1 cellular context compared by ENCODE assay signal in the genomic region with DNA sequence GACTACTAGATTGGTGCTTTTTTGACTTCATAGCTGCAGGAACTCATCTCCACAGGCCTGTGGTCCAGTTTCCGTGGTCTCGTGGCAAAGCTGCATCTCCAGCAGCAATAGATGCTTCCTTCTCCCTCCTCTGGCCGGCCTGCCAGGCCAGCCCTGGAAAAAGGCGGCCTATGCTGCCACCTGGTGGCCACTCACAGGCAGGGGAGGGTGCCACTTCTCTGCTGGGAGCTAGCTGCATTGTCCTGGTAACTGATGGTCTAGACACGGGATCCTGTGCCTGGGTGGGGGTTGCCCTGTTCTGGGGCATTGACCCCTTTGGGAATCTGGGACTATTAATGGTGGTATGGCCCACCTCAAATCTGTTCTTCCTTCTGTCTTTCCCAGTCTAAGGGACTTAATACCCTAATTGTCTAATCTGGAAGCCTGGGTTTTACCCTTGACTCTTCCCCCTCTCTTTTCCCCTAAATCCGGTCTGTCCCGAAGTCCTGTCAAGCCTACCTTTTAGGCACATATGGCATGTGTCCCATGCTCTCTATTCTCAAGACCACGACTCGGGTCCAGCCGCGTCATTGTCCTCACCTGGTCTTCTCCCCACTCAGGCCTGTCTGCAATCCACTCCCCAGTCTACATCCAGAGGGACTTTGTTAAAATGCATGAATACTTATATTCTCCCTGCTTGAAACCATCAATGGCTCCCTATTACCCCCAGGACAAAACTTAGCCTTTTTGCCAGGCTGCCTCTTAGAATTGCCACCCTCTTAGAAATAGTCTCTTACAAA.
A peak's percentile ranks its signal among the peaks of the same experiment; 100 is the strongest.
TF ChIP-seq lines count a peak whose summit lies in the region.

No MANE protein-coding gene starts in this region.

TF ChIP-seq in HepG2, 621 proteins besides CTCF, POLR2A, EP300 and RAD21 (continued from another document and continues in another):
- TF ChIP-seq, protein P1, sequence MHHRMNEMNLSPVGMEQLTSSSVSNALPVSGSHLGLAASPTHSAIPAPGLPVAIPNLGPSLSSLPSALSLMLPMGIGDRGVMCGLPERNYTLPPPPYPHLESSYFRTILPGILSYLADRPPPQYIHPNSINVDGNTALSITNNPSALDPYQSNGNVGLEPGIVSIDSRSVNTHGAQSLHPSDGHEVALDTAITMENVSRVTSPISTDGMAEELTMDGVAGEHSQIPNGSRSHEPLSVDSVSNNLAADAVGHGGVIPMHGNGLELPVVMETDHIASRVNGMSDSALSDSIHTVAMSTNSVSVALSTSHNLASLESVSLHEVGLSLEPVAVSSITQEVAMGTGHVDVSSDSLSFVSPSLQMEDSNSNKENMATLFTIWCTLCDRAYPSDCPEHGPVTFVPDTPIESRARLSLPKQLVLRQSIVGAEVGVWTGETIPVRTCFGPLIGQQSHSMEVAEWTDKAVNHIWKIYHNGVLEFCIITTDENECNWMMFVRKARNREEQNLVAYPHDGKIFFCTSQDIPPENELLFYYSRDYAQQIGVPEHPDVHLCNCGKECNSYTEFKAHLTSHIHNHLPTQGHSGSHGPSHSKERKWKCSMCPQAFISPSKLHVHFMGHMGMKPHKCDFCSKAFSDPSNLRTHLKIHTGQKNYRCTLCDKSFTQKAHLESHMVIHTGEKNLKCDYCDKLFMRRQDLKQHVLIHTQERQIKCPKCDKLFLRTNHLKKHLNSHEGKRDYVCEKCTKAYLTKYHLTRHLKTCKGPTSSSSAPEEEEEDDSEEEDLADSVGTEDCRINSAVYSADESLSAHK (CRISPR knock-in tag; IDR thresholded peaks at IDR 0.05; ENCODE audit: borderline replicate concordance), result no peak
- no peak for TF ChIP-seq MAFG (CRISPR knock-in tag; IDR thresholded peaks at IDR 0.05)
- TF ChIP-seq MYC (CRISPR knock-in tag; IDR thresholded peaks at IDR 0.05; ENCODE audit: borderline replicate concordance), result no peak
- TF ChIP-seq, protein P2, sequence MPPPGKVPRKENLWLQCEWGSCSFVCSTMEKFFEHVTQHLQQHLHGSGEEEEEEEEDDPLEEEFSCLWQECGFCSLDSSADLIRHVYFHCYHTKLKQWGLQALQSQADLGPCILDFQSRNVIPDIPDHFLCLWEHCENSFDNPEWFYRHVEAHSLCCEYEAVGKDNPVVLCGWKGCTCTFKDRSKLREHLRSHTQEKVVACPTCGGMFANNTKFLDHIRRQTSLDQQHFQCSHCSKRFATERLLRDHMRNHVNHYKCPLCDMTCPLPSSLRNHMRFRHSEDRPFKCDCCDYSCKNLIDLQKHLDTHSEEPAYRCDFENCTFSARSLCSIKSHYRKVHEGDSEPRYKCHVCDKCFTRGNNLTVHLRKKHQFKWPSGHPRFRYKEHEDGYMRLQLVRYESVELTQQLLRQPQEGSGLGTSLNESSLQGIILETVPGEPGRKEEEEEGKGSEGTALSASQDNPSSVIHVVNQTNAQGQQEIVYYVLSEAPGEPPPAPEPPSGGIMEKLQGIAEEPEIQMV (CRISPR knock-in tag; IDR thresholded peaks at IDR 0.05; ENCODE audit: low read depth), result peak; percentile 58; the same call in 1 of the 2 replicates
- TF ChIP-seq ZBTB7B (CRISPR knock-in tag; IDR thresholded peaks at IDR 0.05), result no peak
- no peak for TF ChIP-seq U2AF2 (IDR thresholded peaks at IDR 0.05; ENCODE audit: low read depth, low read length)
- no peak for TF ChIP-seq ZNF75D (CRISPR knock-in tag; IDR thresholded peaks at IDR 0.05; ENCODE audit: borderline replicate concordance)
- peak; percentile 31; the same call in 1 of the 2 replicates for TF ChIP-seq ZNF772 (CRISPR knock-in tag; IDR thresholded peaks at IDR 0.05)
- TF ChIP-seq PCBP2 (optimal IDR thresholded peaks at IDR 0.05; ENCODE audit: low read depth, low read length, poor library complexity, severe bottlenecking), result no peak
- TF ChIP-seq, protein P3, sequence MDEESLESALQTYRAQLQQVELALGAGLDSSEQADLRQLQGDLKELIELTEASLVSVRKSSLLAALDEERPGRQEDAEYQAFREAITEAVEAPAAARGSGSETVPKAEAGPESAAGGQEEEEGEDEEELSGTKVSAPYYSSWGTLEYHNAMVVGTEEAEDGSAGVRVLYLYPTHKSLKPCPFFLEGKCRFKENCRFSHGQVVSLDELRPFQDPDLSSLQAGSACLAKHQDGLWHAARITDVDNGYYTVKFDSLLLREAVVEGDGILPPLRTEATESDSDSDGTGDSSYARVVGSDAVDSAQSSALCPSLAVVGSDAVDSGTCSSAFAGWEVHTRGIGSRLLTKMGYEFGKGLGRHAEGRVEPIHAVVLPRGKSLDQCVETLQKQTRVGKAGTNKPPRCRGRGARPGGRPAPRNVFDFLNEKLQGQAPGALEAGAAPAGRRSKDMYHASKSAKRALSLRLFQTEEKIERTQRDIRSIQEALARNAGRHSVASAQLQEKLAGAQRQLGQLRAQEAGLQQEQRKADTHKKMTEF (CRISPR knock-in tag; IDR thresholded peaks at IDR 0.05), result no peak
- no peak for TF ChIP-seq ZNF33B (CRISPR knock-in tag; IDR thresholded peaks at IDR 0.05)
- TF ChIP-seq, protein P4, sequence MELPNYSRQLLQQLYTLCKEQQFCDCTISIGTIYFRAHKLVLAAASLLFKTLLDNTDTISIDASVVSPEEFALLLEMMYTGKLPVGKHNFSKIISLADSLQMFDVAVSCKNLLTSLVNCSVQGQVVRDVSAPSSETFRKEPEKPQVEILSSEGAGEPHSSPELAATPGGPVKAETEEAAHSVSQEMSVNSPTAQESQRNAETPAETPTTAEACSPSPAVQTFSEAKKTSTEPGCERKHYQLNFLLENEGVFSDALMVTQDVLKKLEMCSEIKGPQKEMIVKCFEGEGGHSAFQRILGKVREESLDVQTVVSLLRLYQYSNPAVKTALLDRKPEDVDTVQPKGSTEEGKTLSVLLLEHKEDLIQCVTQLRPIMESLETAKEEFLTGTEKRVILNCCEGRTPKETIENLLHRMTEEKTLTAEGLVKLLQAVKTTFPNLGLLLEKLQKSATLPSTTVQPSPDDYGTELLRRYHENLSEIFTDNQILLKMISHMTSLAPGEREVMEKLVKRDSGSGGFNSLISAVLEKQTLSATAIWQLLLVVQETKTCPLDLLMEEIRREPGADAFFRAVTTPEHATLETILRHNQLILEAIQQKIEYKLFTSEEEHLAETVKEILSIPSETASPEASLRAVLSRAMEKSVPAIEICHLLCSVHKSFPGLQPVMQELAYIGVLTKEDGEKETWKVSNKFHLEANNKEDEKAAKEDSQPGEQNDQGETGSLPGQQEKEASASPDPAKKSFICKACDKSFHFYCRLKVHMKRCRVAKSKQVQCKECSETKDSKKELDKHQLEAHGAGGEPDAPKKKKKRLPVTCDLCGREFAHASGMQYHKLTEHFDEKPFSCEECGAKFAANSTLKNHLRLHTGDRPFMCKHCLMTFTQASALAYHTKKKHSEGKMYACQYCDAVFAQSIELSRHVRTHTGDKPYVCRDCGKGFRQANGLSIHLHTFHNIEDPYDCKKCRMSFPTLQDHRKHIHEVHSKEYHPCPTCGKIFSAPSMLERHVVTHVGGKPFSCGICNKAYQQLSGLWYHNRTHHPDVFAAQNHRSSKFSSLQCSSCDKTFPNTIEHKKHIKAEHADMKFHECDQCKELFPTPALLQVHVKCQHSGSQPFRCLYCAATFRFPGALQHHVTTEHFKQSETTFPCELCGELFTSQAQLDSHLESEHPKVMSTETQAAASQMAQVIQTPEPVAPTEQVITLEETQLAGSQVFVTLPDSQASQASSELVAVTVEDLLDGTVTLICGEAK (IDR thresholded peaks at IDR 0.05), result no peak
- TF ChIP-seq, protein P4 (CRISPR knock-in tag; IDR thresholded peaks at IDR 0.05), result no peak
- TF ChIP-seq MXD4 (CRISPR knock-in tag; IDR thresholded peaks at IDR 0.05), result no peak
- no peak for TF ChIP-seq ZNF724P (CRISPR knock-in tag; IDR thresholded peaks at IDR 0.05; ENCODE audit: borderline replicate concordance)
- TF ChIP-seq U2AF1 (optimal IDR thresholded peaks at IDR 0.05; ENCODE audit: low read depth, low read length), result no peak
- 0 out of 2 replicates have a peak, but pooled peaks have one; percentile 44 for TF ChIP-seq ELF3 (CRISPR knock-in tag; IDR thresholded peaks at IDR 0.05)
- TF ChIP-seq, protein P5, sequence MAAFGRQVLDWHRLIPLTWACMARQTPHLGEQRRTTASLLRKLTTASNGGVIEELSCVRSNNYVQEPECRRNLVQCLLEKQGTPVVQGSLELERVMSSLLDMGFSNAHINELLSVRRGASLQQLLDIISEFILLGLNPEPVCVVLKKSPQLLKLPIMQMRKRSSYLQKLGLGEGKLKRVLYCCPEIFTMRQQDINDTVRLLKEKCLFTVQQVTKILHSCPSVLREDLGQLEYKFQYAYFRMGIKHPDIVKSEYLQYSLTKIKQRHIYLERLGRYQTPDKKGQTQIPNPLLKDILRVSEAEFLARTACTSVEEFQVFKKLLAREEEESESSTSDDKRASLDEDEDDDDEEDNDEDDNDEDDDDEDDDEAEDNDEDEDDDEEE (CRISPR knock-in tag; IDR thresholded peaks at IDR 0.05), result no peak
- TF ChIP-seq ZNF331 (CRISPR knock-in tag; IDR thresholded peaks at IDR 0.05), result peak; percentile 20; the same call in 1 of the 2 replicates
- TF ChIP-seq KLF6 (CRISPR knock-in tag; IDR thresholded peaks at IDR 0.05), result no peak
- no peak for TF ChIP-seq PAF1 (CRISPR knock-in tag; IDR thresholded peaks at IDR 0.05)
- TF ChIP-seq ZZZ3 (CRISPR knock-in tag; IDR thresholded peaks at IDR 0.05; ENCODE audit: borderline replicate concordance), result no peak
- TF ChIP-seq ERF (CRISPR knock-in tag; IDR thresholded peaks at IDR 0.05), result peak; percentile 40; the same call in 1 of the 2 replicates
- TF ChIP-seq KDM5B (CRISPR knock-in tag; IDR thresholded peaks at IDR 0.05; ENCODE audit: borderline replicate concordance), result no peak
- TF ChIP-seq, protein P6, sequence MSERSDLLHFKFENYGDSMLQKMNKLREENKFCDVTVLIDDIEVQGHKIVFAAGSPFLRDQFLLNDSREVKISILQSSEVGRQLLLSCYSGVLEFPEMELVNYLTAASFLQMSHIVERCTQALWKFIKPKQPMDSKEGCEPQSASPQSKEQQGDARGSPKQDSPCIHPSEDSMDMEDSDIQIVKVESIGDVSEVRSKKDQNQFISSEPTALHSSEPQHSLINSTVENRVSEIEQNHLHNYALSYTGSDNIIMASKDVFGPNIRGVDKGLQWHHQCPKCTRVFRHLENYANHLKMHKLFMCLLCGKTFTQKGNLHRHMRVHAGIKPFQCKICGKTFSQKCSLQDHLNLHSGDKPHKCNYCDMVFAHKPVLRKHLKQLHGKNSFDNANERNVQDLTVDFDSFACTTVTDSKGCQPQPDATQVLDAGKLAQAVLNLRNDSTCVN (CRISPR knock-in tag; IDR thresholded peaks at IDR 0.05; ENCODE audit: borderline replicate concordance), result no peak
- TF ChIP-seq ZNF749 (CRISPR knock-in tag; IDR thresholded peaks at IDR 0.05; ENCODE audit: borderline replicate concordance), result no peak
- no peak for TF ChIP-seq HHEX (CRISPR knock-in tag; IDR thresholded peaks at IDR 0.05)
- TF ChIP-seq PLRG1 (conservative IDR thresholded peaks at IDR 0.05), result no peak
- no peak for TF ChIP-seq ATF1 (CRISPR knock-in tag; IDR thresholded peaks at IDR 0.05)
- peak; percentile 46; the same call in 1 of the 2 replicates for TF ChIP-seq TBX2 (CRISPR knock-in tag; IDR thresholded peaks at IDR 0.05; ENCODE audit: borderline replicate concordance)
- no peak for TF ChIP-seq NR2F6 (IDR thresholded peaks at IDR 0.05)
- no peak for TF ChIP-seq NR2F6 (CRISPR knock-in tag; IDR thresholded peaks at IDR 0.05)
- no peak for TF ChIP-seq MBNL3 (CRISPR knock-in tag; conservative IDR thresholded peaks at IDR 0.05)
- TF ChIP-seq ZNF350 (CRISPR knock-in tag; IDR thresholded peaks at IDR 0.05; ENCODE audit: borderline replicate concordance, low read depth), result 0 out of 2 replicates have a peak, but pooled peaks have one; percentile 20
- TF ChIP-seq, protein P7, sequence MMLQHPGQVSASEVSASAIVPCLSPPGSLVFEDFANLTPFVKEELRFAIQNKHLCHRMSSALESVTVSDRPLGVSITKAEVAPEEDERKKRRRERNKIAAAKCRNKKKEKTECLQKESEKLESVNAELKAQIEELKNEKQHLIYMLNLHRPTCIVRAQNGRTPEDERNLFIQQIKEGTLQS (CRISPR knock-in tag; IDR thresholded peaks at IDR 0.05), result no peak
